ENCODE assay signal across 8 cellular contexts in the genomic region with DNA sequence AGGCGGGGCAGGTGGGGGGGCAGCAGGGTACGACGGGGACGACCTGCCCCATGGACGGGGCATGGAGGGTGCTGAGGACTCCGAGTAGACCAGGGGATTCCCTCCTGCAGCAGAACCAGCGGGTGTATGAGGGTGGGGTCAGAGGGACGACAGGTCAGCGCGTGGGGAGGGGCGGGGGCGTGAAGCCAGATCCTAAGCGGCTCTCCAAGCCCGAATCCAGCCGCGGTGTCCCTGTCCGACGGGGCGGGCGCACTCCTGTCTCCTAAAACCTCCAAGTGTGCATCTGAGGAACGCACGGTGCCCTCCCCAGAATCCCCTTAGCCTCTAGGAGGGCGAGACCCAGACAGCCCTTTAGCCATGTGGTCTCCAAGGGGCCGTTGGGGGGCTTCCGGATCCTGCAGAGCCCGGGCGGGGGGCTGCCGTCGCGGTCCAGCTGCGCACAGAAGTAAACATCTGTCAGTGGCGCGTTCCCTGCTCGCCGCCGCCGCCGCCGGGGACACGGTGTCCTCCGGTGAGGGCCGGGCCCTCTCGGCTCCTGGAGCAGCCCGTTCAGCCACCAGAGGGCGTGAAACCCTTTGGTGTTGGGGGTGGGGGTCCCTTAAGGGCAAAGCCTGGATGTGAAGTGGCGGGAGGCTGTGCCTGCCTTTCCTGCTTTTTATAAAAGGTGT. TPM values are rescaled to one million over a fixed set of nuclear protein-coding genes. Genes with fewer than 3 reads are reported as not detected.
DNase-seq lines count a peak whose midpoint lies in the region; ATAC-seq and TF ChIP-seq lines count a peak whose summit lies in the region.

No MANE protein-coding gene starts in this region.

- peaks cover 17% of the 10 kb centered on the region for H3K4me1 Mint-ChIP-seq in type B pancreatic cell (ENCODE audit: unreplicated experiment)

- TF ChIP-seq CTCF in GM12874 (IDR thresholded peaks at IDR 0.05; ENCODE audit: insufficient read depth, low read depth, low read length) (peak; percentile 59), type B pancreatic cell (conservative IDR thresholded peaks at IDR 0.05) (peak; percentile 88)

- H3K27me3 ChIP-seq in effector memory CD4-positive, alpha-beta T cell (replicated peaks; ENCODE audit: control insufficient read depth, insufficient read depth, low read length, poor library complexity, severe bottlenecking): no peaks in the 10 kb centered on the region

- peak; percentile 87 for DNase-seq in 8988T
- peak; percentile 49 for DNase-seq in NCI-H2196 treated with DMSO at 0.1 percent for 48 hours (lab: John Stamatoyannopoulos, UW; ENCODE audit: unreplicated experiment)
- DNase-seq in activated CD4-positive, alpha-beta T cell treated with anti-CD3 and anti-CD28 coated beads for 48 hours: peak; percentile 76
- peak in 2 of 3 donors; percentile 33 to 34 for DNase-seq in effector memory CD4-positive, alpha-beta T cell
- peak; percentile 2 for DNase-seq in midbrain (lab: John Stamatoyannopoulos, UW)
- DNase-seq in type B pancreatic cell (ENCODE audit: extremely low spot score, unreplicated experiment): no peak

- peaks cover 25% of the 10 kb centered on the region for H3K4me1 ChIP-seq in effector memory CD4-positive, alpha-beta T cell (ENCODE audit: control insufficient read depth, insufficient read depth, low read length, poor library complexity, severe bottlenecking)

- no peaks in the 10 kb centered on the region for H3K36me3 Mint-ChIP-seq in type B pancreatic cell

- peak overlapping the region; percentile 68 for H3K4me3 Mint-ChIP-seq in type B pancreatic cell

- H3K9me3 Mint-ChIP-seq in type B pancreatic cell: no peaks in the 10 kb centered on the region

- no peaks in the 10 kb centered on the region for H3K36me3 ChIP-seq in effector memory CD4-positive, alpha-beta T cell (ENCODE audit: control insufficient read depth, insufficient read depth, low read length)

- no peak overlapping the region for H3K4me3 ChIP-seq in effector memory CD4-positive, alpha-beta T cell (ENCODE audit: insufficient read depth, low read depth, low read length, poor library complexity, severe bottlenecking)

- H3K27me3 Mint-ChIP-seq in type B pancreatic cell: peaks cover 9% of the 10 kb centered on the region

- no peaks in the 10 kb centered on the region for H3K9me3 ChIP-seq in effector memory CD4-positive, alpha-beta T cell (ENCODE audit: control insufficient read depth, low read length)

- no peak for ATAC-seq in HG03439 (IDR thresholded peaks at IDR 0.05; ENCODE audit: unreplicated experiment)

- no peak overlapping the region for H3K27ac Mint-ChIP-seq in type B pancreatic cell

- H3K27ac ChIP-seq in effector memory CD4-positive, alpha-beta T cell (ENCODE audit: insufficient read depth, low read length, poor library complexity, severe bottlenecking): peak overlapping the region; percentile 11

RNA-seq across cellular contexts. Expression of a gene that starts 0.7 kb away (rescaled TPM):
- total RNA-seq in type B pancreatic cell (ENCODE audit: low replicate concordance): 2.8 and 5.4 TPM in 2 replicates

RNA-seq across cellular contexts. Expression of a gene that starts 14.6 kb away (rescaled TPM):
- total RNA-seq in type B pancreatic cell (ENCODE audit: low replicate concordance): 38.6 and 45.0 TPM in 2 replicates

RNA-seq across cellular contexts. Expression of a gene that starts 21.1 kb away (rescaled TPM):
- total RNA-seq in type B pancreatic cell (ENCODE audit: low replicate concordance): 3.3 and 5.2 TPM in 2 replicates

RNA-seq across cellular contexts. Expression of a gene that starts 33.9 kb away (rescaled TPM):
- total RNA-seq in type B pancreatic cell (ENCODE audit: low replicate concordance): 0.87 and 1.4 TPM in 2 replicates

RNA-seq across cellular contexts. Expression of a gene that starts 45.6 kb away (rescaled TPM):
- total RNA-seq in type B pancreatic cell (ENCODE audit: low replicate concordance): 6.6 and 16.3 TPM in 2 replicates
